In genomic region chr1:160261878-160262794, GRCh38 we compare ENCODE assay signal across 8 cellular contexts. TPM values are rescaled to one million over a fixed set of nuclear protein-coding genes. Genes with fewer than 3 reads are reported as not detected.
DNase-seq lines count a peak whose midpoint lies in the region; ATAC-seq and TF ChIP-seq lines count a peak whose summit lies in the region.

TSS of gene DCAF8 (minus strand) at chr1:160262549. CDS start at chr1:160244008, 18,541 bp downstream.

- H3K36me3 ChIP-seq in spleen = peaks cover 0 to 19% (median 2%) of the 10 kb centered on the region in 6 donors

- H3K4me1 Mint-ChIP-seq in activated B cell treated with CpG ODN at 0.5 μM for 24 hours (peaks cover 47% of the 10 kb centered on the region), immature natural killer cell (peaks cover 46 to 54% of the 10 kb centered on the region in 2 donors)

- peaks cover 23 to 55% (median 49%) of the 10 kb centered on the region in 6 donors for H3K4me1 ChIP-seq in spleen

- POLR2A ChIA-PET in activated B cell treated with CpG ODN at 0.5 μM for 24 hours (lab: Charles Lee) = interaction anchor here (0.6 to 3.5 kb wide), 25 partner anchors 10 to 1138 kb away, joined by 3 to 46 read pairs (median 5); partner anchors contain the start of genes COPA, IGSF8, NCSTN and PEA15

- CTCF ChIA-PET in activated B cell treated with CpG ODN at 0.5 μM for 24 hours (lab: Charles Lee) = interaction anchor here (2.7 to 10.0 kb wide), 3 partner anchors 10 to 69 kb away, joined by 9 to 54 read pairs (median 16); no protein-coding TSS in a partner anchor

- peak within 1 kb of the TSS; percentile 98 for H3K27ac ChIP-seq in caudate nucleus (ENCODE audit: low read depth, low read length)
- peak within 1 kb of the TSS; percentile 93 to 98 (median 96) for H3K27ac ChIP-seq in spleen

- peak within 1 kb of the TSS; percentile 99 for H3K4me3 Mint-ChIP-seq in activated B cell treated with CpG ODN at 0.5 μM for 24 hours
- peak within 1 kb of the TSS; percentile 92 to 99 (median 97) for H3K4me3 Mint-ChIP-seq in immature natural killer cell

- no peaks in the 10 kb centered on the region for H3K9me3 Mint-ChIP-seq in activated B cell treated with CpG ODN at 0.5 μM for 24 hours
- H3K9me3 Mint-ChIP-seq in immature natural killer cell = no peaks in the 10 kb centered on the region

- ATAC-seq in HG03196 (IDR thresholded peaks at IDR 0.05; ENCODE audit: unreplicated experiment) = peak; percentile 87
- ATAC-seq in activated B cell treated with CpG ODN at 0.5 μM for 24 hours (ENCODE audit: low read depth) = peak; percentile 91

- peak; percentile 92 for TF ChIP-seq POLR2A in GM18951 (IDR thresholded peaks at IDR 0.05; ENCODE audit: extremely low read depth, insufficient read depth, insufficient read length)
- TF ChIP-seq POLR2A in spleen (IDR thresholded peaks at IDR 0.05) = peak; percentile 74 to 90 (median 87)

- H3K27me3 Mint-ChIP-seq in activated B cell treated with CpG ODN at 0.5 μM for 24 hours = no peaks in the 10 kb centered on the region
- H3K27me3 Mint-ChIP-seq in immature natural killer cell (ENCODE audit: low read depth in 3 of 3) = peaks cover 10 to 21% (median 15%) of the 10 kb centered on the region in 3 donors

- in situ Hi-C loops in GM18951 (cut with MboI; ENCODE audit: low sequenced_read_pairs, unreplicated experiment) = no loop called here

- H3K4me3 ChIP-seq in spleen = peak within 1 kb of the TSS; percentile 70 to 97 (median 80)

- peak within 1 kb of the TSS; percentile 98 for H3K27ac Mint-ChIP-seq in activated B cell treated with CpG ODN at 0.5 μM for 24 hours
- H3K27ac Mint-ChIP-seq in immature natural killer cell = peak within 1 kb of the TSS; percentile 95 to 100 (median 98)

- TF ChIP-seq CTCF in activated B cell treated with CpG ODN at 0.5 μM for 24 hours (IDR thresholded peaks at IDR 0.05) = no peak
- TF ChIP-seq CTCF in spleen (IDR thresholded peaks at IDR 0.05 in 8 of 11, conservative IDR thresholded peaks at IDR 0.05 in 3 of 11) = peak in 3 of 11 experiments; percentile 6 to 34 (median 13)

- H3K36me3 Mint-ChIP-seq in activated B cell treated with CpG ODN at 0.5 μM for 24 hours (ENCODE audit: low read depth) (peaks cover 28% of the 10 kb centered on the region), immature natural killer cell (peaks cover 0 to 4% (median 0%) of the 10 kb centered on the region in 3 donors)

- H3K27me3 ChIP-seq in spleen (replicated peaks in 1 of 7) = no peaks in the 10 kb centered on the region

- H3K9me3 ChIP-seq in spleen = no peaks in the 10 kb centered on the region

- intact Hi-C loops in activated B cell treated with CpG ODN at 0.5 μM for 24 hours (cut with micrococcal nuclease) (loop anchor here (1.0 to 10.0 kb wide), 7 partner anchors 23 to 784 kb away; partner anchors contain the start of genes COPA, NCSTN, PEX19 and TAGLN2), spleen (cut with DNase I; ENCODE audit: low total_unique reads) (no loop called here)

- WGBS in spleen, 5 donors = 0% methylated on average over 45 to 69 of the region's 69 CpGs

- DNase-seq in AG08395 (ENCODE audit: low spot score) = peak; percentile 97
- DNase-seq in NCI-H345 (lab: John Stamatoyannopoulos, UW) = peak; percentile 98
- peak; percentile 95 for DNase-seq in activated B cell treated with CpG ODN at 0.5 μM for 24 hours
- peak; percentile 17 to 98 (median 95) for DNase-seq in caudate nucleus (lab: John Stamatoyannopoulos, UW)
- DNase-seq in immature natural killer cell = peak; percentile 96 to 97 (median 97)
- DNase-seq in spleen = peak; percentile 100

RNA-seq across cellular contexts. Expression of gene DCAF8, which starts in this region (rescaled TPM):
- total RNA-seq in activated B cell treated with CpG ODN at 0.5 μM for 24 hours (155 and 172 TPM in 2 replicates), spleen (100 to 1,000 TPM; 146 to 210 (median 157) TPM)
- polyA plus RNA-seq in immature natural killer cell (10 to 100 TPM; 42.3 to 62.1 (median 58.1) TPM), spleen (10 to 100 TPM; 59.4 to 92.9 (median 83.4) TPM)

Comparison
In these comparisons a context has a peak if more than half of its experiments do, and no peak if none do; other contexts are left out.
1. Peak in every context shown above with its lines: DNase-seq, ATAC-seq, H3K4me3 ChIP-seq and H3K27ac ChIP-seq.